ENCODE assay signal across 13 cellular contexts in the genomic region with DNA sequence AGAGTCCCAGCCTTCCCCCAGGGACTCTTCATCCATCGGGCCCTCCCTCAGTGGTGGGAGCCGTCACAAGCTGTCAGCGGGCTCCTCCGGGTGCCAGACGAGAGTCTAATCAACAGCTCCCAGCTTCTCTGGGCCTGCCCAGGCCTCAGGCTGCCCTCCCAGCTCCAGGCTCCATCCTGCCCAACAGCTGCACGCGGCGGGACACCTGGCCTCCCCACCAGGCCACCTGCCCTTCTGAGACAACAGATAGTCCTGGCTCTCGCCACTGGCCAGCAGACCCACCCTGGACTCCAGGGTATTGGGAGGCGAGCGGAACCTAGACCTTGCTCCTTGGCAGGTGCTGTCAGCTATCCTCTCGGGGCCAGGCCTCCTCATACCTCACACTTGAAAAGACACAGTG. TPM values are rescaled to one million over a fixed set of nuclear protein-coding genes. Genes with fewer than 3 reads are reported as not detected.
DNase-seq lines count a peak whose midpoint lies in the region; ATAC-seq and TF ChIP-seq lines count a peak whose summit lies in the region.
"Had no signal": no experiment of that assay in that cellular context is flagged by ENCODE, and none has a peak within 500 bp of the region (broad histone marks: within the 10 kb centered on the region; RNA-seq: fewer than 3 reads in every experiment).

No MANE protein-coding gene starts in this region.

- CTCF ChIA-PET in activated naive CD4-positive, alpha-beta T cell treated with anti-CD3 and anti-CD28 coated beads, Interleukin-2, amount 10 ng/mL, durations not matched to agents 7 days and 5 days (lab: Charles Lee): interaction anchor here (1.4 to 2.8 kb wide), 4 partner anchors 9 to 277 kb away, joined by 3 to 18 read pairs (median 6); no protein-coding TSS in a partner anchor

- H3K27me3 ChIP-seq in endodermal cell (ENCODE audit: control insufficient read depth, insufficient read depth, low read length, poor library complexity, severe bottlenecking) (peaks cover 32% of the 10 kb centered on the region), MG63 (peaks cover 13% of the 10 kb centered on the region)

- H3K36me3 Mint-ChIP-seq in endodermal cell (ENCODE audit: low read depth): no peaks in the 10 kb centered on the region
- H3K36me3 Mint-ChIP-seq in activated naive CD4-positive, alpha-beta T cell treated with anti-CD3 and anti-CD28 coated beads, Interleukin-2, amount 10 ng/mL, durations not matched to agents 7 days and 5 days: no peaks in the 10 kb centered on the region
- H3K36me3 Mint-ChIP-seq: CD8-positive, alpha-beta T cell had no signal

- H3K36me3 ChIP-seq in endodermal cell (ENCODE audit: control insufficient read depth, insufficient read depth, low read length) (no peaks in the 10 kb centered on the region), MG63 (no peaks in the 10 kb centered on the region)

- DNase-seq in Right ventricle myocardium inferior (ENCODE audit: missing footprints): peak; percentile 58
- no peak for DNase-seq in cardiac septum (ENCODE audit: low spot score)
- DNase-seq in NCI-H510A (lab: John Stamatoyannopoulos, UW): peak; percentile 50
- peak; percentile 72 for DNase-seq in endodermal cell
- no peak for DNase-seq in MG63
- no peak for DNase-seq in activated naive CD4-positive, alpha-beta T cell treated with anti-CD3 and anti-CD28 coated beads, Interleukin-2, amount 10 ng/mL, durations not matched to agents 7 days and 5 days
- DNase-seq: CD8-positive, alpha-beta T cell; H9; NCI-H187 treated with DMSO at 0.1 percent for 48 hours; NCI-H526 treated with DMSO at 0.1 percent for 48 hours had no signal

- intact Hi-C loops in Right ventricle myocardium inferior (cut with DNase I): no loop called here
- intact Hi-C loops in cardiac septum (cut with DNase I): loop anchor here (10.0 kb wide), 1 partner anchor 135 kb away; no protein-coding TSS in a partner anchor

- H3K27ac Mint-ChIP-seq in endodermal cell: no peak overlapping the region
- no peak overlapping the region for H3K27ac Mint-ChIP-seq in activated naive CD4-positive, alpha-beta T cell treated with anti-CD3 and anti-CD28 coated beads, Interleukin-2, amount 10 ng/mL, durations not matched to agents 7 days and 5 days
- H3K27ac Mint-ChIP-seq: CD8-positive, alpha-beta T cell; H9 had no signal

- H3K27ac ChIP-seq in endodermal cell (ENCODE audit: low read depth, low read length): no peak overlapping the region

- no peaks in the 10 kb centered on the region for H3K9me3 ChIP-seq in endodermal cell (ENCODE audit: control insufficient read depth, low read length)
- no peaks in the 10 kb centered on the region for H3K9me3 ChIP-seq in MG63

- H3K4me3 Mint-ChIP-seq in endodermal cell: no peak overlapping the region
- no peak overlapping the region for H3K4me3 Mint-ChIP-seq in activated naive CD4-positive, alpha-beta T cell treated with anti-CD3 and anti-CD28 coated beads, Interleukin-2, amount 10 ng/mL, durations not matched to agents 7 days and 5 days
- H3K4me3 Mint-ChIP-seq: CD8-positive, alpha-beta T cell; H9 had no signal

- H3K4me3 ChIP-seq in endodermal cell (ENCODE audit: low read length) (no peak overlapping the region), MG63 (no peak overlapping the region)

- no peak for TF ChIP-seq CTCF in endodermal cell (conservative IDR thresholded peaks at IDR 0.05)

- 79 to 87% methylated on average over 8 to 12 of the region's 12 CpGs for WGBS in endodermal cell (ENCODE audit: insufficient coverage in 1 of 2, insufficient read length in 1 of 2), 2 experiments

- H3K4me1 Mint-ChIP-seq in endodermal cell: peaks cover 18% of the 10 kb centered on the region
- H3K4me1 Mint-ChIP-seq in activated naive CD4-positive, alpha-beta T cell treated with anti-CD3 and anti-CD28 coated beads, Interleukin-2, amount 10 ng/mL, durations not matched to agents 7 days and 5 days: peaks cover 7% of the 10 kb centered on the region

- H3K4me1 ChIP-seq in endodermal cell (ENCODE audit: control insufficient read depth, insufficient read depth, low read length): peaks cover 11% of the 10 kb centered on the region

- ATAC-seq in Right ventricle myocardium inferior: no peak
- no peak for ATAC-seq in GM18870 (IDR thresholded peaks at IDR 0.05; ENCODE audit: unreplicated experiment)
- ATAC-seq: CD8-positive, alpha-beta T cell had no signal

- H3K27me3 Mint-ChIP-seq in endodermal cell (ENCODE audit: insufficient read depth): peaks cover 30% of the 10 kb centered on the region
- H3K27me3 Mint-ChIP-seq in activated naive CD4-positive, alpha-beta T cell treated with anti-CD3 and anti-CD28 coated beads, Interleukin-2, amount 10 ng/mL, durations not matched to agents 7 days and 5 days: peaks cover 87% of the 10 kb centered on the region

- H3K9me3 Mint-ChIP-seq in endodermal cell: no peaks in the 10 kb centered on the region
- H3K9me3 Mint-ChIP-seq in activated naive CD4-positive, alpha-beta T cell treated with anti-CD3 and anti-CD28 coated beads, Interleukin-2, amount 10 ng/mL, durations not matched to agents 7 days and 5 days: no peaks in the 10 kb centered on the region
- H3K9me3 Mint-ChIP-seq: CD8-positive, alpha-beta T cell; H9 had no signal

- H3K9ac ChIP-seq in endodermal cell (ENCODE audit: extremely low read depth, low read length, poor library complexity, severe bottlenecking): no peak overlapping the region

RNA-seq across cellular contexts. Expression of a gene that starts 3.1 kb away (rescaled TPM):
- total RNA-seq in Right ventricle myocardium inferior: not detected
- total RNA-seq in cardiac septum: 0.38 TPM
- under 1 TPM in 1 of 2 donors, not detected in 1; 0.44 TPM for total RNA-seq in endodermal cell
- polyA plus RNA-seq in endodermal cell (2013, experiment 1 of 2): 9.7 TPM
- 8.9 TPM for polyA plus RNA-seq in endodermal cell (2013, experiment 2 of 2)
- not detected in 2 replicates for total RNA-seq in MG63 (2014; rRNA removed; shearing (Covaris generic); ENCODE audit: low replicate concordance)
- total RNA-seq: CD8-positive, alpha-beta T cell; RPMI7951 had no signal
- polyA plus RNA-seq: AG04450 had no signal

Comparison
In these comparisons a context has a peak if more than half of its experiments do, and no peak if none do; other contexts are left out.
1. DNase-seq: peak in Right ventricle myocardium inferior (single experiment), NCI-H510A (single experiment) and endodermal cell (single experiment); none in cardiac septum (single experiment), MG63 (single experiment) and activated naive CD4-positive, alpha-beta T cell treated with anti-CD3 and anti-CD28 coated beads, Interleukin-2, amount 10 ng/mL, durations not matched to agents 7 days and 5 days (single experiment).